ENCODE assay signal across 1 cellular context in genomic region chr7:1579481-1580421, GRCh38.
TF ChIP-seq lines count a peak whose summit lies in the region.

No MANE protein-coding gene starts in this region.

TF ChIP-seq in K562, 482 proteins besides CTCF, POLR2A, EP300 and RAD21 (continued from another document and continues in another):
- peak; percentile 61; the same call in 1 of the 2 replicates for TF ChIP-seq TFAP4 (CRISPR knock-in tag; IDR thresholded peaks at IDR 0.05; ENCODE audit: borderline replicate concordance)
- no peak for TF ChIP-seq ESRRA (IDR thresholded peaks at IDR 0.05; ENCODE audit: borderline replicate concordance, low read depth)
- TF ChIP-seq ZNF512 (tag; IDR thresholded peaks at IDR 0.05) = peak; percentile 81
- 0 out of 2 replicates have a peak, but pooled peaks have one; percentile 56 for TF ChIP-seq ELF4 (CRISPR knock-in tag; IDR thresholded peaks at IDR 0.05)
- 0 out of 2 replicates have a peak, but pooled peaks have one; percentile 23 for TF ChIP-seq ZBTB40 (IDR thresholded peaks at IDR 0.05)
- TF ChIP-seq ZBTB40 (CRISPR knock-in tag; IDR thresholded peaks at IDR 0.05) = no peak
- no peak for TF ChIP-seq CHAMP1 (IDR thresholded peaks at IDR 0.05)
- TF ChIP-seq MCM7 (IDR thresholded peaks at IDR 0.05) = no peak
- no peak for TF ChIP-seq THRA (IDR thresholded peaks at IDR 0.05)
- no peak for TF ChIP-seq DIDO1 (tag; IDR thresholded peaks at IDR 0.05; ENCODE audit: low read depth)
- peak; percentile 55; the same call in 1 of the 2 replicates for TF ChIP-seq PHB2 (IDR thresholded peaks at IDR 0.05; ENCODE audit: low read depth)
- TF ChIP-seq HMGN3 (IDR thresholded peaks at IDR 0.05; ENCODE audit: borderline replicate concordance, extremely low read depth, insufficient read length, low read depth, low read length) = no peak
- no peak for TF ChIP-seq ZNF436 (CRISPR knock-in tag; IDR thresholded peaks at IDR 0.05)
- TF ChIP-seq HMBOX1 (IDR thresholded peaks at IDR 0.05) = no peak
- TF ChIP-seq TCF15 (CRISPR knock-in tag; IDR thresholded peaks at IDR 0.05) = no peak
- TF ChIP-seq MLX (CRISPR knock-in tag; conservative IDR thresholded peaks at IDR 0.05) = no peak
- TF ChIP-seq ZBTB9 (CRISPR knock-in tag; IDR thresholded peaks at IDR 0.05) = no peak
- peak; percentile 54; the same call in 1 of the 2 replicates for TF ChIP-seq GABPB1 (CRISPR knock-in tag; IDR thresholded peaks at IDR 0.05)
- no peak for TF ChIP-seq ZBTB12 (CRISPR knock-in tag; IDR thresholded peaks at IDR 0.05)
- TF ChIP-seq DPF2 (IDR thresholded peaks at IDR 0.05) = no peak; the same call in 1 of the 2 replicates
- TF ChIP-seq POLR2AphosphoS2 (IDR thresholded peaks at IDR 0.05; ENCODE audit: low read length) = no peak
- peak; percentile 97 for TF ChIP-seq STAG1 (CRISPR knock-in tag; IDR thresholded peaks at IDR 0.05; ENCODE audit: borderline replicate concordance)
- no peak for TF ChIP-seq CBFA2T3 (IDR thresholded peaks at IDR 0.05)
- TF ChIP-seq ARHGAP35 (IDR thresholded peaks at IDR 0.05; ENCODE audit: partially characterized antibody) = peak; percentile 24
- TF ChIP-seq FOXO4 (CRISPR knock-in tag; IDR thresholded peaks at IDR 0.05) = no peak
- no peak for TF ChIP-seq SAP30 (IDR thresholded peaks at IDR 0.05; ENCODE audit: borderline replicate concordance, insufficient read depth, low read depth, low read length, poor library complexity, severe bottlenecking)
- TF ChIP-seq ATF6 (CRISPR knock-in tag; IDR thresholded peaks at IDR 0.05) = no peak
- peak; percentile 33 to 83; a peak in 2 of 4 replicates for TF ChIP-seq MAZ (CRISPR knock-in tag; conservative IDR thresholded peaks at IDR 0.05 in 1 of 2, IDR thresholded peaks at IDR 0.05 in 1 of 2)
- no peak for TF ChIP-seq XRCC3 (IDR thresholded peaks at IDR 0.05)
